ENCODE assay signal across 1 cellular context in the genomic region with DNA sequence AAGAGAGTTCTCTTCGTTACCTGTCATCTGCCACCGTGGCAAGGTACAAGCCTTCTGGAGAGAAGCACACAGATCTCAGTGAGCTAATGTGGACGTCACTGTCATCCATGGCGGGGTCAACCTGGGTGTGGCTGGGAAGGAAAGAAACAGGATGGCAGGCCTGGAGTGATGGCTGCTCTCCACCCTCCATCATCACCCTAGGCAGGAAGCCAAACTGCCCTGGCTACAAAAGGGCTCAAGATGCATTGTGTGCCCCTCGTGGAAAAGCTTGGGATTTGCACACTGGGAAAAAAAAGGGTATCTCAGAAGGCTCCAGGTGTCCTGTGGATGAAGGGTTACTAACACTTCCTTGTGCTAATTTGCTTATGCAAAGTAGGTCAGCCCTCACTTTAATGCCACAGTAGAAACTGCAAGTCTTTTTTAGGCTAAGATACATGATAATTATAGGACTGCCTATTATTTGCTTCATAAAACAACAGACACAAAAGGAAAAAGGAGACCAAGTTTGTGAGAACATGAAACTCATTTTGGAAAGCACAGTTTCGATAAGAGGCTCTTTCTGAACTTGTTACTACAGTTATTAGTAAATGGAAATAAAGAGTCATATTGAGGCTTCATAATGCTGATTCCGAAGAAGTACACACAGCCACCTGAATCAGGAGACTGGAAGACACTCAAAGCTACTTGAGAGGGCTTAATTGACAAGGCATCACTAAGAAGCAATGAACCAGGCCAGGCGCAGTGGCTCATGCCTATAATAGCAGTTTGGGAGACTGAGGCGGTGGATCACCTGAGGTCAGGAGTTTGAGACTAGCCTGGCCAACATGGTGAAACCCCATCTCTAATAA.
TF ChIP-seq lines count a peak whose summit lies in the region.

No MANE protein-coding gene starts in this region.

TF ChIP-seq in GM12878, 131 proteins besides CTCF, POLR2A, EP300 and RAD21 (continued from another document and continues in another):
- TF ChIP-seq, protein P1, sequence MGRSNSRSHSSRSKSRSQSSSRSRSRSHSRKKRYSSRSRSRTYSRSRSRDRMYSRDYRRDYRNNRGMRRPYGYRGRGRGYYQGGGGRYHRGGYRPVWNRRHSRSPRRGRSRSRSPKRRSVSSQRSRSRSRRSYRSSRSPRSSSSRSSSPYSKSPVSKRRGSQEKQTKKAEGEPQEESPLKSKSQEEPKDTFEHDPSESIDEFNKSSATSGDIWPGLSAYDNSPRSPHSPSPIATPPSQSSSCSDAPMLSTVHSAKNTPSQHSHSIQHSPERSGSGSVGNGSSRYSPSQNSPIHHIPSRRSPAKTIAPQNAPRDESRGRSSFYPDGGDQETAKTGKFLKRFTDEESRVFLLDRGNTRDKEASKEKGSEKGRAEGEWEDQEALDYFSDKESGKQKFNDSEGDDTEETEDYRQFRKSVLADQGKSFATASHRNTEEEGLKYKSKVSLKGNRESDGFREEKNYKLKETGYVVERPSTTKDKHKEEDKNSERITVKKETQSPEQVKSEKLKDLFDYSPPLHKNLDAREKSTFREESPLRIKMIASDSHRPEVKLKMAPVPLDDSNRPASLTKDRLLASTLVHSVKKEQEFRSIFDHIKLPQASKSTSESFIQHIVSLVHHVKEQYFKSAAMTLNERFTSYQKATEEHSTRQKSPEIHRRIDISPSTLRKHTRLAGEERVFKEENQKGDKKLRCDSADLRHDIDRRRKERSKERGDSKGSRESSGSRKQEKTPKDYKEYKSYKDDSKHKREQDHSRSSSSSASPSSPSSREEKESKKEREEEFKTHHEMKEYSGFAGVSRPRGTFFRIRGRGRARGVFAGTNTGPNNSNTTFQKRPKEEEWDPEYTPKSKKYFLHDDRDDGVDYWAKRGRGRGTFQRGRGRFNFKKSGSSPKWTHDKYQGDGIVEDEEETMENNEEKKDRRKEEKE (IDR thresholded peaks at IDR 0.05) = no peak
- TF ChIP-seq SREBF2 (IDR thresholded peaks at IDR 0.05; ENCODE audit: low read length) (no peak), TCF7 (IDR thresholded peaks at IDR 0.05; ENCODE audit: borderline replicate concordance) (no peak), CBFB (IDR thresholded peaks at IDR 0.05; ENCODE audit: low read depth) (no peak), SP1 (IDR thresholded peaks at IDR 0.05; ENCODE audit: low read depth, low read length) (no peak), PAX5 (IDR thresholded peaks at IDR 0.05; ENCODE audit: borderline replicate concordance, low read depth, low read length) (0 out of 2 replicates have a peak, but pooled peaks have one; percentile 31), EZH2 (IDR thresholded peaks at IDR 0.05; ENCODE audit: borderline replicate concordance, control insufficient read depth, low read depth, low read length) (no peak), SMARCA5 (IDR thresholded peaks at IDR 0.05) (no peak), SMC3 (IDR thresholded peaks at IDR 0.05; ENCODE audit: borderline replicate concordance, low read length) (no peak), ESRRA (IDR thresholded peaks at IDR 0.05; ENCODE audit: low read length) (no peak), HDAC6 (IDR thresholded peaks at IDR 0.05; ENCODE audit: unreplicated experiment) (no peak), SMAD1 (IDR thresholded peaks at IDR 0.05; ENCODE audit: low read depth, partially characterized antibody) (no peak), ZNF217 (IDR thresholded peaks at IDR 0.05) (peak; percentile 92), ZZZ3 (IDR thresholded peaks at IDR 0.05; ENCODE audit: control insufficient read depth, insufficient read length, low read depth) (no peak), SREBF1 (IDR thresholded peaks at IDR 0.05; ENCODE audit: low read length) (no peak), IKZF2 (IDR thresholded peaks at IDR 0.05) (peak; percentile 74 to 84; a peak in 3 of 4 replicates), NBN (IDR thresholded peaks at IDR 0.05) (no peak; the same call in 1 of the 2 replicates), NFYA (IDR thresholded peaks at IDR 0.05; ENCODE audit: borderline replicate concordance, low read depth, low read length) (no peak), E4F1 (IDR thresholded peaks at IDR 0.05; ENCODE audit: borderline replicate concordance, partially characterized antibody) (no peak), GATAD2B (conservative IDR thresholded peaks at IDR 0.05; ENCODE audit: low read depth) (0 out of 2 replicates have a peak, but pooled peaks have one; percentile 34), ZSCAN29 (IDR thresholded peaks at IDR 0.05) (no peak), ZNF384 (IDR thresholded peaks at IDR 0.05; ENCODE audit: borderline replicate concordance, low read depth, low read length) (no peak), RUNX3 (IDR thresholded peaks at IDR 0.05; ENCODE audit: low read length) (peak; percentile 75), GABPA (IDR thresholded peaks at IDR 0.05; ENCODE audit: low read depth) (no peak), PML (IDR thresholded peaks at IDR 0.05; ENCODE audit: low read length) (0 out of 2 replicates have a peak, but pooled peaks have one; percentile 37), SKIL (IDR thresholded peaks at IDR 0.05; ENCODE audit: low read depth, poor library complexity, severe bottlenecking) (peak; percentile 78), RAD51 (IDR thresholded peaks at IDR 0.05) (no peak), BCL11A (IDR thresholded peaks at IDR 0.05; ENCODE audit: low read depth, low read length) (peak; percentile 83; the same call in 1 of the 2 replicates), CBX3 (IDR thresholded peaks at IDR 0.05; ENCODE audit: borderline replicate concordance, low read depth) (no peak), ZBTB40 (IDR thresholded peaks at IDR 0.05; ENCODE audit: borderline replicate concordance) (no peak), IRF4 (IDR thresholded peaks at IDR 0.05; ENCODE audit: low read depth, low read length) (peak; percentile 78; the same call in 1 of the 2 replicates), LARP7 (IDR thresholded peaks at IDR 0.05) (no peak), MLLT1 (IDR thresholded peaks at IDR 0.05) (no peak), SPI1 (IDR thresholded peaks at IDR 0.05; ENCODE audit: borderline replicate concordance, insufficient read depth, low read depth, low read length) (no peak)
- TF ChIP-seq, protein P2, sequence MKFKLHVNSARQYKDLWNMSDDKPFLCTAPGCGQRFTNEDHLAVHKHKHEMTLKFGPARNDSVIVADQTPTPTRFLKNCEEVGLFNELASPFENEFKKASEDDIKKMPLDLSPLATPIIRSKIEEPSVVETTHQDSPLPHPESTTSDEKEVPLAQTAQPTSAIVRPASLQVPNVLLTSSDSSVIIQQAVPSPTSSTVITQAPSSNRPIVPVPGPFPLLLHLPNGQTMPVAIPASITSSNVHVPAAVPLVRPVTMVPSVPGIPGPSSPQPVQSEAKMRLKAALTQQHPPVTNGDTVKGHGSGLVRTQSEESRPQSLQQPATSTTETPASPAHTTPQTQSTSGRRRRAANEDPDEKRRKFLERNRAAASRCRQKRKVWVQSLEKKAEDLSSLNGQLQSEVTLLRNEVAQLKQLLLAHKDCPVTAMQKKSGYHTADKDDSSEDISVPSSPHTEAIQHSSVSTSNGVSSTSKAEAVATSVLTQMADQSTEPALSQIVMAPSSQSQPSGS (IDR thresholded peaks at IDR 0.05; ENCODE audit: low read length) = peak; percentile 90
- TF ChIP-seq, protein P3, sequence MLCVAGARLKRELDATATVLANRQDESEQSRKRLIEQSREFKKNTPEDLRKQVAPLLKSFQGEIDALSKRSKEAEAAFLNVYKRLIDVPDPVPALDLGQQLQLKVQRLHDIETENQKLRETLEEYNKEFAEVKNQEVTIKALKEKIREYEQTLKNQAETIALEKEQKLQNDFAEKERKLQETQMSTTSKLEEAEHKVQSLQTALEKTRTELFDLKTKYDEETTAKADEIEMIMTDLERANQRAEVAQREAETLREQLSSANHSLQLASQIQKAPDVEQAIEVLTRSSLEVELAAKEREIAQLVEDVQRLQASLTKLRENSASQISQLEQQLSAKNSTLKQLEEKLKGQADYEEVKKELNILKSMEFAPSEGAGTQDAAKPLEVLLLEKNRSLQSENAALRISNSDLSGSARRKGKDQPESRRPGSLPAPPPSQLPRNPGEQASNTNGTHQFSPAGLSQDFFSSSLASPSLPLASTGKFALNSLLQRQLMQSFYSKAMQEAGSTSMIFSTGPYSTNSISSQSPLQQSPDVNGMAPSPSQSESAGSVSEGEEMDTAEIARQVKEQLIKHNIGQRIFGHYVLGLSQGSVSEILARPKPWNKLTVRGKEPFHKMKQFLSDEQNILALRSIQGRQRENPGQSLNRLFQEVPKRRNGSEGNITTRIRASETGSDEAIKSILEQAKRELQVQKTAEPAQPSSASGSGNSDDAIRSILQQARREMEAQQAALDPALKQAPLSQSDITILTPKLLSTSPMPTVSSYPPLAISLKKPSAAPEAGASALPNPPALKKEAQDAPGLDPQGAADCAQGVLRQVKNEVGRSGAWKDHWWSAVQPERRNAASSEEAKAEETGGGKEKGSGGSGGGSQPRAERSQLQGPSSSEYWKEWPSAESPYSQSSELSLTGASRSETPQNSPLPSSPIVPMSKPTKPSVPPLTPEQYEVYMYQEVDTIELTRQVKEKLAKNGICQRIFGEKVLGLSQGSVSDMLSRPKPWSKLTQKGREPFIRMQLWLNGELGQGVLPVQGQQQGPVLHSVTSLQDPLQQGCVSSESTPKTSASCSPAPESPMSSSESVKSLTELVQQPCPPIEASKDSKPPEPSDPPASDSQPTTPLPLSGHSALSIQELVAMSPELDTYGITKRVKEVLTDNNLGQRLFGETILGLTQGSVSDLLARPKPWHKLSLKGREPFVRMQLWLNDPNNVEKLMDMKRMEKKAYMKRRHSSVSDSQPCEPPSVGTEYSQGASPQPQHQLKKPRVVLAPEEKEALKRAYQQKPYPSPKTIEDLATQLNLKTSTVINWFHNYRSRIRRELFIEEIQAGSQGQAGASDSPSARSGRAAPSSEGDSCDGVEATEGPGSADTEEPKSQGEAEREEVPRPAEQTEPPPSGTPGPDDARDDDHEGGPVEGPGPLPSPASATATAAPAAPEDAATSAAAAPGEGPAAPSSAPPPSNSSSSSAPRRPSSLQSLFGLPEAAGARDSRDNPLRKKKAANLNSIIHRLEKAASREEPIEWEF (IDR thresholded peaks at IDR 0.05; ENCODE audit: insufficient replicate concordance, low read depth, low read length) = no peak
